Comparison of ENCODE assay signal across 15 cellular contexts in the genomic region with DNA sequence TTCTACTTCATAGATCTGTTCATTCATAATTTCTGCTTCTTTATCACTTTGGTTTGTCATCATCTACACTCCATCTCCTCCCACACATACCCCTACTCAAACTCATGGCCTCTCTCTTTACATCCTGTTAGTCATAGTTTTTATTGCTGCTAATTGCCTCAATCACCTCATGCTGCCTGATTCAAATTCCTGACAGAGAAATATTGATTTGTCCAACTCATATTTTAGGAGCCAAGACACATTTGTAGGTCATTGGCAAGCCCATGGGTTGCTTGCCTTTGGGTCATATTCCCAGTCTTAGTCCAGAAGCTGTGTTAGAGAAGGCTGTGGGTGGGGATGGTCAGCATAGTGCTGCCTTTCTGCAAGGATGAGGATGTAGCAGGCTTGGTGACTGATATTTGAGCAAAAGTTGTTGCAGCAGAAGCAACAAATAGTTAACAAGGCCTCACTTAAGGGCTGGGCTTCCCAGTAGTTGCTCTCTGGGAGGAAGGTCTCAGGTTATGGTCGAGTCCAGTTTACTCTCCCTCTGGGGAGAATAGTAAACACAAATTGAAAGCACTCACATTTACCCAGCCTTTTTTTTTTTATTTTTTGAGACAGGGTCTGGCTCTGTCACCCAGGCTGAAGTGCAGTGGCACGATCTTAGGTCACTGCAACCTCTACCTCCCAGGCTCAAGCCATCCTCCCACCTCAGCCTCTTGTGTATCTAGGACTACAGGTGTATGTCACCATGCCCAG. TPM values are rescaled to one million over a fixed set of nuclear protein-coding genes. Genes with fewer than 3 reads are reported as not detected.
DNase-seq lines count a peak whose midpoint lies in the region; FAIRE-seq and TF ChIP-seq lines count a peak whose summit lies in the region.
"Had no signal": no experiment of that assay in that cellular context is flagged by ENCODE, and none has a peak within 500 bp of the region (broad histone marks: within the 10 kb centered on the region; RNA-seq: fewer than 3 reads in every experiment).

No MANE protein-coding gene starts in this region.

- H3K4me2 ChIP-seq in keratinocyte (ENCODE audit: control insufficient read depth, extremely low read depth, insufficient read depth, low read depth, low read length) (peak overlapping the region; percentile 1), neuronal stem cell (ENCODE audit: insufficient read depth, low read length, poor library complexity, severe bottlenecking) (no peak overlapping the region), SK-N-SH (no peak overlapping the region)
- H3K4me2 ChIP-seq: BLaER1 had no signal

- H3K14ac ChIP-seq in neuronal stem cell (ENCODE audit: low read length) = no peak overlapping the region

- no peak overlapping the region for H4K91ac ChIP-seq in neuronal stem cell (ENCODE audit: low read depth, low read length, poor library complexity)

- TF ChIP-seq CTCF in keratinocyte (optimal IDR thresholded peaks at IDR 0.05 in 1 of 3, IDR thresholded peaks at IDR 0.05 in 1 of 3, conservative IDR thresholded peaks at IDR 0.05 in 1 of 3; ENCODE audit: extremely low read depth in 1 of 3, insufficient read depth in 2 of 3, low read length in 3 of 3) = no peak
- TF ChIP-seq CTCF in colonic mucosa (IDR thresholded peaks at IDR 0.05) = no peak
- no peak for TF ChIP-seq CTCF in SK-N-SH (IDR thresholded peaks at IDR 0.05)

- WGBS in neuronal stem cell (ENCODE audit: extremely low coverage in 2 of 2, insufficient read length in 2 of 2, insufficient replicate concordance in 1 of 2), 2 donors = no CpG with 5 or more reads among the region's 2 CpGs
- WGBS in SK-N-SH (ENCODE audit: low lambda C conversion rate) = 91% methylated on average over 2 of the region's 2 CpGs

- peaks cover 12% of the 10 kb centered on the region for H3K4me1 ChIP-seq in keratinocyte (ENCODE audit: control insufficient read depth, extremely low read depth, insufficient read depth, low read length)
- no peaks in the 10 kb centered on the region for H3K4me1 ChIP-seq in neuronal stem cell (ENCODE audit: control insufficient read depth in 2 of 2, insufficient read depth in 1 of 2, low read depth in 1 of 2, low read length in 2 of 2)
- H3K4me1 ChIP-seq in colonic mucosa = no peaks in the 10 kb centered on the region
- H3K4me1 ChIP-seq in SK-N-SH (ENCODE audit: control insufficient read depth in 1 of 2, insufficient read depth in 2 of 2, low read depth in 1 of 2, low read length in 1 of 2) = no peaks in the 10 kb centered on the region
- H3K4me1 ChIP-seq: BLaER1 had no signal

- H3K9me3 ChIP-seq in keratinocyte (ENCODE audit: control insufficient read depth, low read depth, low read length) (no peaks in the 10 kb centered on the region), neuronal stem cell (replicated peaks in 1 of 2; ENCODE audit: control insufficient read depth in 2 of 2, insufficient read depth in 1 of 2, low read depth in 1 of 2, low read length in 2 of 2) (no peaks in the 10 kb centered on the region), colonic mucosa (no peaks in the 10 kb centered on the region), SK-N-SH (no peaks in the 10 kb centered on the region)
- H3K9me3 ChIP-seq: BLaER1 had no signal

- H3F3A ChIP-seq in SK-N-SH (replicated peaks; ENCODE audit: insufficient read depth) = no peaks in the 10 kb centered on the region

- no peak overlapping the region for H2AK5ac ChIP-seq in neuronal stem cell (ENCODE audit: low read depth, low read length)

- no peak for TF ChIP-seq RAD21 in SK-N-SH (IDR thresholded peaks at IDR 0.05; ENCODE audit: low read length)

- no peak overlapping the region for H3K18ac ChIP-seq in neuronal stem cell (ENCODE audit: low read length)

- no peaks in the 10 kb centered on the region for H3K9me2 ChIP-seq in SK-N-SH

- H3K79me2 ChIP-seq in keratinocyte (ENCODE audit: control insufficient read depth, insufficient read depth, low read length) (no peaks in the 10 kb centered on the region), SK-N-SH (ENCODE audit: insufficient read depth) (no peaks in the 10 kb centered on the region)

- no peak overlapping the region for H2BK15ac ChIP-seq in neuronal stem cell (ENCODE audit: low read length)

- no peak overlapping the region for H2AFZ ChIP-seq in keratinocyte (ENCODE audit: control insufficient read depth, low read length)
- H2AFZ ChIP-seq in neuronal stem cell (ENCODE audit: low read length) = no peak overlapping the region
- no peak overlapping the region for H2AFZ ChIP-seq in SK-N-SH (ENCODE audit: low read depth)

- H2BK120ac ChIP-seq in neuronal stem cell (ENCODE audit: low read depth, low read length) = no peak overlapping the region

- H3K36me3 ChIP-seq in keratinocyte (ENCODE audit: control insufficient read depth in 2 of 2, extremely low read depth in 1 of 2, insufficient read depth in 2 of 2, low read length in 2 of 2) (no peaks in the 10 kb centered on the region), neuronal stem cell (replicated peaks in 1 of 2; ENCODE audit: control insufficient read depth in 2 of 2, insufficient read depth in 2 of 2, low read length in 2 of 2) (no peaks in the 10 kb centered on the region), colonic mucosa (no peaks in the 10 kb centered on the region), SK-N-SH (replicated peaks in 1 of 2; ENCODE audit: control insufficient read depth in 1 of 2, insufficient read depth in 2 of 2, low read length in 1 of 2) (no peaks in the 10 kb centered on the region)
- H3K36me3 ChIP-seq: BLaER1 had no signal

- FAIRE-seq in HTR-8/SVneo (lab: Jason Lieb, UNC) (no peak), keratinocyte (lab: Jason Lieb, UNC) (peak; percentile 57)
- FAIRE-seq: G401.6 had no signal

- H2BK5ac ChIP-seq in neuronal stem cell (ENCODE audit: low read length) = no peak overlapping the region

- DNase-seq in EH (ENCODE audit: low read depth) = peak; percentile 41
- DNase-seq in HTR-8/SVneo (ENCODE audit: insufficient read length, low spot score) = peak; percentile 22
- DNase-seq in activated T-cell treated with anti-CD3 and anti-CD28 coated beads, Interleukin-2, amount 50 U/mL, for 48 hours = peak; percentile 33 to 38
- no peak for DNase-seq in keratinocyte (ENCODE audit: low read depth, low spot score)
- no peak for DNase-seq in neuronal stem cell (ENCODE audit: low spot score)
- DNase-seq in colonic mucosa = no peak
- DNase-seq in SK-N-SH = no peak
- no peak for DNase-seq in NCI-H1105 treated with DMSO at 0.1 percent for 48 hours (lab: John Stamatoyannopoulos, UW)
- DNase-seq: activated CD4-positive, alpha-beta T cell treated with anti-CD3 and anti-CD28 coated beads, Interleukin-2, amount 10 ng/mL, durations not matched to agents 7 days and 5 days; activated naive CD4-positive, alpha-beta T cell treated with anti-CD3 and anti-CD28 coated beads, Interleukin-2, amount 50 U/mL, for 16 hours; H9; NCI-H2171 treated with DMSO at 0.1 percent for 48 hours; T-cell had no signal

- no peak overlapping the region for H3K4ac ChIP-seq in neuronal stem cell (ENCODE audit: low read length)

- no peak overlapping the region for H3K27ac ChIP-seq in keratinocyte (ENCODE audit: control insufficient read depth, insufficient read depth, low read length)
- no peak overlapping the region for H3K27ac ChIP-seq in neuronal stem cell (replicated peaks; ENCODE audit: low read length)
- H3K27ac ChIP-seq in colonic mucosa = no peak overlapping the region
- H3K27ac ChIP-seq in SK-N-SH (ENCODE audit: low read depth in 2 of 2, low read length in 1 of 2) = no peak overlapping the region
- H3K27ac ChIP-seq: BLaER1 had no signal

- H3K9ac ChIP-seq in keratinocyte (ENCODE audit: control insufficient read depth, extremely low read depth, insufficient read depth, low read length) (no peak overlapping the region), neuronal stem cell (ENCODE audit: low read depth, low read length, poor library complexity) (no peak overlapping the region), colonic mucosa (ENCODE audit: low read depth in 2 of 2, low read length in 2 of 2) (no peak overlapping the region), SK-N-SH (no peak overlapping the region)
- H3K9ac ChIP-seq: BLaER1 had no signal

- no peak for TF ChIP-seq EP300 in SK-N-SH (IDR thresholded peaks at IDR 0.05; ENCODE audit: borderline replicate concordance in 1 of 2, low read depth in 1 of 2, low read length in 1 of 2)

- H3K9me1 ChIP-seq in keratinocyte (ENCODE audit: control insufficient read depth, extremely low read depth, insufficient read depth, low read length) = no peaks in the 10 kb centered on the region

- CTCF ChIA-PET in SK-N-SH (lab: Yijun Ruan, JAX) = no interaction called here

- dilution Hi-C loops in keratinocyte (cut with MboI; ENCODE audit: extremely low pct_ligation_motif_present, low sequenced_read_pairs) = no loop called here

- H4K20me1 ChIP-seq in keratinocyte (ENCODE audit: control insufficient read depth, extremely low read depth, insufficient read depth, low read length) = no peaks in the 10 kb centered on the region
- H4K20me1 ChIP-seq in SK-N-SH (ENCODE audit: insufficient read depth) = no peaks in the 10 kb centered on the region
- H4K20me1 ChIP-seq: BLaER1 had no signal

- H3K23ac ChIP-seq in neuronal stem cell (ENCODE audit: low read depth, low read length, poor library complexity) = no peak overlapping the region

- POLR2A ChIA-PET in SK-N-SH (lab: Yijun Ruan, JAX) = no interaction called here

- intact Hi-C loops in colonic mucosa (cut with DNase I) = no loop called here

- H3K79me1 ChIP-seq in neuronal stem cell (ENCODE audit: low read depth, low read length) = no peaks in the 10 kb centered on the region

- H3K27me3 ChIP-seq in keratinocyte (ENCODE audit: control insufficient read depth, extremely low read depth, insufficient read depth, low read length) (no peaks in the 10 kb centered on the region), neuronal stem cell (ENCODE audit: control insufficient read depth in 3 of 3, insufficient read depth in 3 of 3, low read depth in 1 of 3, low read length in 3 of 3) (no peaks in the 10 kb centered on the region), colonic mucosa (no peaks in the 10 kb centered on the region), SK-N-SH (ENCODE audit: insufficient read depth) (no peaks in the 10 kb centered on the region)
- H3K27me3 ChIP-seq: BLaER1 had no signal

- H2BK12ac ChIP-seq in neuronal stem cell (ENCODE audit: low read length) = no peak overlapping the region

- H4K8ac ChIP-seq in neuronal stem cell (ENCODE audit: low read depth, low read length) = no peak overlapping the region

- H3K4me3 ChIP-seq in keratinocyte (ENCODE audit: control insufficient read depth in 2 of 3, extremely low read depth in 1 of 3, insufficient read depth in 2 of 3, low read depth in 1 of 3, low read length in 3 of 3) (no peak overlapping the region), neuronal stem cell (ENCODE audit: low read length in 2 of 2) (no peak overlapping the region), colonic mucosa (no peak overlapping the region), SK-N-SH (ENCODE audit: low read depth in 2 of 2, low read length in 1 of 2) (no peak overlapping the region)
- H3K4me3 ChIP-seq: BLaER1 had no signal

RNA-seq across cellular contexts. Expression of a gene that starts 22.4 kb away (rescaled TPM):
- polyA plus RNA-seq in keratinocyte (19.4 to 35.3 TPM (median 33.2 TPM) in 3 replicates), SK-N-SH (2012; rRNA removed) (17.0 and 23.1 TPM in 2 replicates)
- polyA plus RNA-seq in keratinocyte (2011; ENCODE audit: low read depth) = 19.7 TPM
- 18.5 and 34.7 TPM in 2 replicates for polyA plus RNA-seq in keratinocyte (2011; cell fraction: cytosol; rRNA removed)
- polyA plus RNA-seq in keratinocyte (2011; cell fraction: nucleus; rRNA removed) = 21.6 and 29.4 TPM in 2 replicates
- 20.2 and 20.4 TPM in 2 replicates for polyA plus RNA-seq in keratinocyte (2012; ENCODE audit: low replicate concordance)
- polyA minus RNA-seq in keratinocyte = 9.4 to 59.2 TPM (median 30.4 TPM) in 3 replicates
- 37.0 TPM for polyA minus RNA-seq in keratinocyte (2011; cell fraction: cytosol; rRNA and poly(A)+ RNA removed)
- polyA minus RNA-seq in keratinocyte (2011; cell fraction: nucleus; rRNA and poly(A)+ RNA removed) = 20.6 and 38.0 TPM in 2 replicates
- polyA plus RNA-seq in neuronal stem cell (2013, experiment 1 of 2) = 38.4 TPM
- polyA plus RNA-seq in neuronal stem cell (2013, experiment 2 of 2) = 40.8 TPM
- total RNA-seq in colonic mucosa = 10 to 100 TPM; 40.3 to 55.8 TPM
- polyA plus RNA-seq in SK-N-SH (2012; cell fraction: cytosol; rRNA removed) = 25.7 and 29.7 TPM in 2 replicates
- 14.2 and 41.4 TPM in 2 replicates for polyA plus RNA-seq in SK-N-SH (2012; cell fraction: nucleus; rRNA removed)

Comparison
In these comparisons a context has a peak if more than half of its experiments do, and no peak if none do; other contexts are left out.
1. DNase-seq: peak in EH (single experiment), HTR-8/SVneo (single experiment) and activated T-cell treated with anti-CD3 and anti-CD28 coated beads, Interleukin-2, amount 50 U/mL, for 48 hours (2 of 2); none in keratinocyte (single experiment), neuronal stem cell (single experiment), colonic mucosa (single experiment), SK-N-SH (single experiment) and NCI-H1105 treated with DMSO at 0.1 percent for 48 hours (single experiment).